Comparison of ENCODE assay signal across 8 cellular contexts in the genomic region with DNA sequence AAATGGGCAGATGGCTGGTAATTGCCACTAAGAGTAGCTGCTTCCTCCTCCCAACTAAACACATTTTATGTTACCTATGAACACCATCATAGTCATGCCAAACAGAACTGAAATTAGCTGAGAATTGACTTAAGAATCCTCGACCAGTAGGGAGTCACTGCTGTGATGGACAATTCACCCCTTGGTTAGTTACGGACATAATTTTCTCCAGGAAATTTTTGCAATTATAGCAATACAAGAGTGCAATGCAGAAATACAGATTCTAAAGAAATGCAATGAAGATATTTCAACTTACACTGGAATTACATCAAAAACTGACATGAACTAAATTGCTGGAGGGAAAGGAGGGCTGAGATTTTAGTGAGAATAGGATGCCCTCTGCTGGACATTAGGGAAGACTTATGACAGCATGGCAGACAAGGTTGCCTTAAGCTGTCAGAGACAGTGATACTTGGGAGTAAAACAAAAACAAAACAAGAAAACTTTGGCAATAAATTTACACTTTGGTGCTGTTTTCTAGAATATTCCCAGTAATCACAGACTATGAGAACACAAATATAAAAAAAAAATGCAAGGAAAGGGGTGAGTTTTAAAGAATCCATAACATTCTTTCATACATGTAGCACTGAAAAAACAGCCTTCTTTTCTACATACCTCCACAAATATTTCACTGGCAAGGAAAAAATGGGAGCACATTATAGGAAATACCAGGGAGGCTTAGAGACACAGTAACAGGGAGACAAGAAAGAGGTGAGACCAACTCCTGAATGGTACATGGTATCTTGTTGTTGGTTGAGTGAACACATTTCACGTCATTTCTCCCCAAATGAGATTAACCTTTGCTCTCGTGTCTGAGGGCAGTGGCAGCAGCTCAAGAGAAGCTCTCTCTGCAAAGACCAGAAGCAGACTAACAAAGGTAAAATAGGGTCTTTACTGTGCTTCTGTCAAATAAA. TPM values are rescaled to one million over a fixed set of nuclear protein-coding genes. Genes with fewer than 3 reads are reported as not detected.
DNase-seq lines count a peak whose midpoint lies in the region; ATAC-seq, FAIRE-seq and TF ChIP-seq lines count a peak whose summit lies in the region.

No MANE protein-coding gene starts in this region.

- no peaks in the 10 kb centered on the region for H3K9me3 Mint-ChIP-seq in memory B cell

- DNase-seq in A172 (ENCODE audit: low spot score) (peak; percentile 55), ELR (ENCODE audit: low read depth) (peak; percentile 78), H54 (ENCODE audit: insufficient read length, low spot score) (no peak), LNCaP clone FGC (ENCODE audit: low read depth) (peak; percentile 50), RWPE1 (ENCODE audit: low spot score) (peak; percentile 57), dorsolateral prefrontal cortex (peak in 2 of 10 donors; percentile 43 to 54), memory B cell (ENCODE audit: low spot score in 2 of 2) (peak in 1 of 2 donors; percentile 51)
- DNase-seq in effector CD8-positive, alpha-beta T cell (lab: John Stamatoyannopoulos, UW) = no peak

- H3K4me1 Mint-ChIP-seq in memory B cell = peaks cover 19% of the 10 kb centered on the region

- POLR2A ChIA-PET in RWPE1 (lab: Yijun Ruan, JAX; ENCODE audit: low non-redundant PET) = interaction anchor here (0.5 kb wide), 1 partner anchor 11 kb away, joined by 4 read pairs; a partner anchor contains a TSS

- no peaks in the 10 kb centered on the region for H3K27me3 ChIP-seq in dorsolateral prefrontal cortex

- TF ChIP-seq POLR2A in H54 (IDR thresholded peaks at IDR 0.05; ENCODE audit: low read depth, low read length) = no peak

- FAIRE-seq in H54 (lab: Jason Lieb, UNC) = peak; percentile 94

- H3K4me3 Mint-ChIP-seq in memory B cell = no peak overlapping the region

- H3K4me3 ChIP-seq in LNCaP clone FGC (ENCODE audit: low read depth, low read length) (no peak overlapping the region), dorsolateral prefrontal cortex (no peak overlapping the region)

- peak overlapping the region; percentile 95 for H3K27ac Mint-ChIP-seq in memory B cell

- H3K27me3 Mint-ChIP-seq in memory B cell = no peaks in the 10 kb centered on the region

- no peaks in the 10 kb centered on the region for H3K36me3 Mint-ChIP-seq in memory B cell

- TF ChIP-seq CTCF in LNCaP clone FGC (IDR thresholded peaks at IDR 0.05; ENCODE audit: control insufficient read depth, extremely low read depth, insufficient read depth) (peak; percentile 84), RWPE1 (conservative IDR thresholded peaks at IDR 0.05; ENCODE audit: low read depth) (peak; percentile 79), dorsolateral prefrontal cortex (IDR thresholded peaks at IDR 0.05 in 54 of 56, conservative IDR thresholded peaks at IDR 0.05 in 2 of 56; ENCODE audit: low read depth in 1 of 56, partially characterized antibody in 56 of 56) (peak; percentile 61 to 97 (median 88))

- no peak overlapping the region for H3K27ac ChIP-seq in RWPE1
- peak overlapping the region in 50 of 59 donors; percentile 5 to 82 (median 62) for H3K27ac ChIP-seq in dorsolateral prefrontal cortex

- CTCF ChIA-PET in RWPE1 (lab: Yijun Ruan, JAX) = interaction anchor here (0.6 to 2.5 kb wide), 14 partner anchors 8 to 981 kb away, joined by 3 to 19 read pairs (median 5); a partner anchor contains a TSS

- ATAC-seq in memory B cell (ENCODE audit: low read depth) = peak; percentile 69

- intact Hi-C loops in dorsolateral prefrontal cortex (cut with DNase I) = loop anchor here (1.0 to 10.0 kb wide), 6 partner anchors 40 to 320 kb away; a partner anchor contains a TSS

RNA-seq across cellular contexts. Expression of a gene that starts 11.2 kb away (rescaled TPM):
- total RNA-seq in A172 (2014; rRNA removed; shearing (Covaris generic)) = 32.1 and 34.4 TPM in 2 replicates
- total RNA-seq in dorsolateral prefrontal cortex = 10 to 100 TPM; 19.2 to 62.5 (median 34.1) TPM

Comparison
In these comparisons a context has a peak if more than half of its experiments do, and no peak if none do; other contexts are left out.
1. DNase-seq: peak in A172 (single experiment), ELR (single experiment), LNCaP clone FGC (single experiment) and RWPE1 (single experiment); none in H54 (single experiment) and effector CD8-positive, alpha-beta T cell (single experiment).
2. Peak in every context shown above with its lines, with median percentiles within 50 percentile points of each other: CTCF ChIP-seq.